Comparison of ENCODE assay signal across 1 cellular context in genomic region chr11:92298238-92298565, GRCh38.
TF ChIP-seq lines count a peak whose summit lies in the region.

No MANE protein-coding gene starts in this region.

TF ChIP-seq in SK-N-SH, 30 proteins besides CTCF, POLR2A, EP300 and RAD21 (continued from another document):
- TF ChIP-seq ZBTB33 (IDR thresholded peaks at IDR 0.05; ENCODE audit: borderline replicate concordance, low read depth): no peak
- no peak for TF ChIP-seq FOXM1 (IDR thresholded peaks at IDR 0.05; ENCODE audit: low read depth)
- no peak for TF ChIP-seq SIN3A (IDR thresholded peaks at IDR 0.05; ENCODE audit: borderline replicate concordance, low read depth, low read length)
- TF ChIP-seq MEF2A (IDR thresholded peaks at IDR 0.05; ENCODE audit: borderline replicate concordance, low read depth): no peak
- TF ChIP-seq JUND (IDR thresholded peaks at IDR 0.05): no peak
- no peak for TF ChIP-seq TEAD4 (IDR thresholded peaks at IDR 0.05; ENCODE audit: borderline replicate concordance, insufficient read depth)
TF ChIP-seq in SK-N-SH: peak in this region for 0.
